12 cellular contexts compared by ENCODE assay signal in the genomic region with DNA sequence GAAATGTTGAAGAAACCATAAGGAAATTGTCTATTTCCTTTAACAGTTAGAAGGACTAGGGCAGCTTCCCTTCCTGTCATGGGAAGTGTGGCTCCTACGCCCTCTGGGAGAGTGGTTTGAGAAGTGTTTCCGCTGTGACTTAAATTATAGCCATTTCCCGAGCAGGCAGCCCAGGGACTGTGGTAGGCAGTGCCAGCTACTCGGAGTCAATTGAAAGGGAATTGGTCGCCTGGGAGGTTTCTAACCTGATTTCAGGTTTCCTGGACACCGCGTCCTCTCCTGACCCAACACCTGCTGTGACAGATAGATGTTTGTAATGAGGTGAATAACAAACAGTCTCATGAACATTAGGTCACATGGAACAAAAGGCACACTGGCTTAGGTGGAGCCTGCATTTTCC.
DNase-seq lines count a peak whose midpoint lies in the region; ATAC-seq and TF ChIP-seq lines count a peak whose summit lies in the region.
"Had no signal": no experiment of that assay in that cellular context is flagged by ENCODE, and none has a peak within 500 bp of the region (broad histone marks: within the 10 kb centered on the region; RNA-seq: fewer than 3 reads in every experiment).

No MANE protein-coding gene starts in this region.

- H3K27me3 ChIP-seq in BLaER1 treated with 17β-estradiol and CSF1 and Interleukin-3, amounts not matched to agents 10 nM and 100 nM, result no peaks in the 10 kb centered on the region
- no peaks in the 10 kb centered on the region for H3K27me3 ChIP-seq in lung (ENCODE audit: control insufficient read depth, insufficient read depth)
- H3K27me3 ChIP-seq: transverse colon had no signal

- no peaks in the 10 kb centered on the region for H4K20me1 ChIP-seq in BLaER1 treated with 17β-estradiol and CSF1 and Interleukin-3, amounts not matched to agents 10 nM and 100 nM

- TF ChIP-seq CTCF in lung (IDR thresholded peaks at IDR 0.05; ENCODE audit: control extremely low read depth, extremely low read depth), result no peak
- TF ChIP-seq CTCF in coronary artery (IDR thresholded peaks at IDR 0.05), result no peak

- 35 to 51% methylated on average over 7 of the region's 7 CpGs for WGBS in lung, 2 donors

- H3K27ac ChIP-seq in BLaER1 treated with 17β-estradiol and CSF1 and Interleukin-3, amounts not matched to agents 10 nM and 100 nM, result no peak overlapping the region
- peak overlapping the region in 1 of 2 donors; percentile 10 for H3K27ac ChIP-seq in lung (ENCODE audit: low read depth in 1 of 2, low read length in 1 of 2)
- peak overlapping the region in 1 of 2 donors; percentile 14 for H3K27ac ChIP-seq in coronary artery
- H3K27ac ChIP-seq: transverse colon had no signal

- peak overlapping the region in 9 of 11 experiments; percentile 4 to 32 (median 18); a peak in 6 of 22 replicates for H3K4me2 ChIP-seq in BLaER1 treated with 17β-estradiol and CSF1 and Interleukin-3, amounts not matched to agents 10 nM and 100 nM

- H3K4me1 ChIP-seq in BLaER1 treated with 17β-estradiol and CSF1 and Interleukin-3, amounts not matched to agents 10 nM and 100 nM, result peaks cover 0 to 8% (median 3%) of the 10 kb centered on the region in 10 experiments; a peak in 6 of 20 replicates
- H3K4me1 ChIP-seq in lung (ENCODE audit: control insufficient read depth in 2 of 2, insufficient read depth in 2 of 2, low read length in 2 of 2), result peaks cover 0 to 2% of the 10 kb centered on the region in 2 donors

- H3K36me3 ChIP-seq in BLaER1 treated with 17β-estradiol and CSF1 and Interleukin-3, amounts not matched to agents 10 nM and 100 nM, result no peaks in the 10 kb centered on the region
- H3K36me3 ChIP-seq in lung (ENCODE audit: control insufficient read depth in 2 of 2, insufficient read depth in 2 of 2, low read length in 2 of 2), result no peaks in the 10 kb centered on the region
- H3K36me3 ChIP-seq: transverse colon had no signal

- H3K9ac ChIP-seq in BLaER1 treated with 17β-estradiol and CSF1 and Interleukin-3, amounts not matched to agents 10 nM and 100 nM, result no peak overlapping the region

- H3K4me3 ChIP-seq in BLaER1 treated with 17β-estradiol and CSF1 and Interleukin-3, amounts not matched to agents 10 nM and 100 nM, result no peak overlapping the region
- H3K4me3 ChIP-seq in lung, result no peak overlapping the region
- H3K4me3 ChIP-seq in coronary artery, result no peak overlapping the region
- H3K4me3 ChIP-seq: transverse colon had no signal

- ATAC-seq in lung (ENCODE audit: insufficient read depth, low FRiP score) (peak; percentile 39), HG02840 (IDR thresholded peaks at IDR 0.05; ENCODE audit: low FRiP score, unreplicated experiment) (no peak)
- ATAC-seq: naive thymus-derived CD4-positive, alpha-beta T cell had no signal

- H3K9me3 ChIP-seq in BLaER1 treated with 17β-estradiol and CSF1 and Interleukin-3, amounts not matched to agents 10 nM and 100 nM (replicated peaks in 1 of 11), result no peaks in the 10 kb centered on the region
- no peaks in the 10 kb centered on the region for H3K9me3 ChIP-seq in lung (ENCODE audit: control insufficient read depth in 2 of 2, insufficient read depth in 1 of 2, low read length in 1 of 2)
- H3K9me3 ChIP-seq: transverse colon had no signal

- DNase-seq in NCI-H146 treated with DMSO at 0.1 percent for 48 hours (lab: John Stamatoyannopoulos, UW; ENCODE audit: unreplicated experiment), result peak; percentile 98
- DNase-seq in dermis microvascular lymphatic vessel endothelial cell (ENCODE audit: low read depth in 2 of 2), result peak; percentile 90 to 93
- DNase-seq in lung (ENCODE audit: low spot score), result no peak
- no peak for DNase-seq in foreskin melanocyte
- DNase-seq in activated CD4-positive, alpha-beta T cell treated with anti-CD3 and anti-CD28 coated beads, Interleukin-2, amount 50 U/mL, for 4 hours, result no peak
- DNase-seq in coronary artery (ENCODE audit: low spot score), result no peak
- DNase-seq: AML-193; naive thymus-derived CD4-positive, alpha-beta T cell; small intestine; transverse colon had no signal

Comparison
In these comparisons a context has a peak if more than half of its experiments do, and no peak if none do; other contexts are left out.
1. DNase-seq: peak in NCI-H146 treated with DMSO at 0.1 percent for 48 hours (single experiment) and dermis microvascular lymphatic vessel endothelial cell (2 of 2); none in lung (single experiment), foreskin melanocyte (single experiment), activated CD4-positive, alpha-beta T cell treated with anti-CD3 and anti-CD28 coated beads, Interleukin-2, amount 50 U/mL, for 4 hours (0 of 2) and coronary artery (single experiment).